Comparison of ENCODE assay signal across 8 cellular contexts in the genomic region with DNA sequence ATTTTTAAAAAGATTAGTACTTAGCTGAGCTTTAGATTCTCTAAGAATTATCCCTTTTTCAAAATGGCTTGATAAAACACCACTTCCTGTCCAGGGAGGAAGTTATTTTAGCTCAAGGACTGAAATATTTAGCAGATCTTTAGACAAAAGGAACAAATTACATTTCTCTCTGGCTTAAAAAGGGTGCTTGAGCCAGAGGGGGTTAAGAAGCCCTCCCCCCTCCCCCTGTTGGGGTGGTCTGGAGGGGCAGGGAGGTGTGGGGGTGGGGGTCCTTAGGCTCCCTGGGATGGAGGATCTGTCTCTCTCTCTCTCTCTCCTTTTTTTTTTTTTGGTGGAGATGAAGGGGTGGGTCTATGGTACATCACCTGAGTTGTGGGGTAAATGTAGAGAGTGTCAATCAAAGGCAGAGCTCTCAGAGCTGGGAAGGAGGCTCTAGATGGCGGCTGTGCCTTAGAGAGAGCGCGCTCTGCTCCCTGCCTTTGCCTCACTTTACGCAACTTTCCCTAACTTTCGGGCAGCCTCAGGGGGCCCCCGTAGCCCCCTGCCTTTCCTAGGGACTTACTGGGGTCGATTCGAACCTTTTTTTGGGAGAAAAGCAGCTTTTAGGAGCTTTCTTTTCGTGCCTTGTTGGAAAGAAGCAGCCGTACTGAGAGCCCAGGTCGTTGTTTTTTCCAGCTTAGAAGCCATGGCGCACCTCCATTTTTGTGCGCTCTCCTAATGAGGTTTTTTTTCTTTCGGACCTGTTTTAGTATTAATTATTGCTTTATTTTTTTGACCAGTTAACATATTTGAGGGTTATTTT. TPM values are rescaled to one million over a fixed set of nuclear protein-coding genes. Genes with fewer than 3 reads are reported as not detected.
DNase-seq lines count a peak whose midpoint lies in the region; ATAC-seq and TF ChIP-seq lines count a peak whose summit lies in the region.

A gene (plus strand): TSS at position 415 of the 802 bp plus-strand sequence. CDS start 914 bp downstream, outside the sequence.

- H3K27me3 ChIP-seq in CD4-positive, alpha-beta T cell (ENCODE audit: control insufficient read depth, insufficient read depth, low read length), result no peaks in the 10 kb centered on the region
- no peaks in the 10 kb centered on the region for H3K27me3 ChIP-seq in dorsolateral prefrontal cortex
- H3K27me3 ChIP-seq in right lobe of liver, result no peaks in the 10 kb centered on the region

- H3K36me3 ChIP-seq in right lobe of liver, result peaks cover 0 to 12% (median 9%) of the 10 kb centered on the region in 4 donors

- peaks cover 96% of the 10 kb centered on the region for H3K36me3 Mint-ChIP-seq in CD4-positive, alpha-beta T cell (ENCODE audit: low read depth)
- peaks cover 68% of the 10 kb centered on the region for H3K36me3 Mint-ChIP-seq in activated CD4-positive, alpha-beta T cell treated with anti-CD3 and anti-CD28 coated beads, Interleukin-2, amount 10 ng/mL, durations not matched to agents 24 days and 14 days (ENCODE audit: low read depth)

- no peaks in the 10 kb centered on the region for H3K27me3 Mint-ChIP-seq in CD4-positive, alpha-beta T cell
- H3K27me3 Mint-ChIP-seq in activated CD4-positive, alpha-beta T cell treated with anti-CD3 and anti-CD28 coated beads, Interleukin-2, amount 10 ng/mL, durations not matched to agents 24 days and 14 days, result no peaks in the 10 kb centered on the region

- intact Hi-C loops in CD4-positive, alpha-beta T cell (cut with DNase I, micrococcal nuclease), result loop anchor here (1.0 to 5.0 kb wide), 5 partner anchors 9 to 68 kb away; no protein-coding TSS in a partner anchor
- intact Hi-C loops in activated CD4-positive, alpha-beta T cell treated with anti-CD3 and anti-CD28 coated beads, Interleukin-2, amount 10 ng/mL, durations not matched to agents 24 days and 14 days (cut with micrococcal nuclease), result loop anchor here (1.0 to 2.0 kb wide), 3 partner anchors 14 to 96 kb away; no protein-coding TSS in a partner anchor
- intact Hi-C loops in dorsolateral prefrontal cortex (cut with DNase I), result loop anchor here in 1 of 2 donors (1.0 to 10.0 kb wide), 3 partner anchors 68 to 185 kb away; no protein-coding TSS in a partner anchor
- intact Hi-C loops in right lobe of liver (cut with DNase I), result loop anchor here in 1 of 2 donors (5.0 kb wide), 1 partner anchor 93 kb away; no protein-coding TSS in a partner anchor

- H3K9me3 ChIP-seq in CD4-positive, alpha-beta T cell (ENCODE audit: control insufficient read depth, low read length), result no peaks in the 10 kb centered on the region
- H3K9me3 ChIP-seq in right lobe of liver, result no peaks in the 10 kb centered on the region

- H3K9me3 Mint-ChIP-seq in CD4-positive, alpha-beta T cell, result peaks cover 12% of the 10 kb centered on the region
- peaks cover 12% of the 10 kb centered on the region for H3K9me3 Mint-ChIP-seq in activated CD4-positive, alpha-beta T cell treated with anti-CD3 and anti-CD28 coated beads, Interleukin-2, amount 10 ng/mL, durations not matched to agents 24 days and 14 days

- 0% methylated on average over 12 of the region's 14 CpGs for WGBS in right lobe of liver (ENCODE audit: insufficient coverage, low coverage, low lambda C conversion rate, missing lambda C conversion rate)

- peaks cover 0 to 31% (median 0%) of the 10 kb centered on the region in 4 donors for H3K4me1 ChIP-seq in right lobe of liver

- DNase-seq in CD4-positive, alpha-beta T cell, result peak; percentile 51 to 73 (median 60)
- DNase-seq in NCI-H526 treated with DMSO at 0.1 percent for 48 hours (lab: John Stamatoyannopoulos, UW) (peak; percentile 91), dorsolateral prefrontal cortex (peak in 8 of 10 donors; percentile 38 to 74 (median 58)), right lobe of liver (peak; percentile 74 to 83 (median 79))
- DNase-seq in activated CD4-positive, alpha-beta T cell treated with anti-CD3 and anti-CD28 coated beads, Interleukin-2, amount 10 ng/mL, durations not matched to agents 24 days and 14 days, result peak; percentile 92
- peak in 2 of 3 experiments; percentile 45 to 52 for DNase-seq in stimulated activated CD4-positive, alpha-beta T cell treated with anti-CD3 and anti-CD28 coated beads, TNF-alpha, amount 100 ng/mL, for 24 hours (ENCODE audit: low read depth in 3 of 3)

- POLR2A ChIA-PET in CD4-positive, alpha-beta T cell (lab: Charles Lee), result interaction anchor here (0.7 to 11.6 kb wide), 23 partner anchors 9 to 147 kb away, joined by 3 to 1007 read pairs (median 8); no protein-coding TSS in a partner anchor

- H3K4me3 ChIP-seq in dorsolateral prefrontal cortex (peak within 1 kb of the TSS; percentile 45 to 97 (median 73)), right lobe of liver (peak within 1 kb of the TSS; percentile 52 to 64 (median 63))

- H3K27ac Mint-ChIP-seq in CD4-positive, alpha-beta T cell, result peak within 1 kb of the TSS; percentile 99
- H3K27ac Mint-ChIP-seq in activated CD4-positive, alpha-beta T cell treated with anti-CD3 and anti-CD28 coated beads, Interleukin-2, amount 10 ng/mL, durations not matched to agents 24 days and 14 days, result peak within 1 kb of the TSS; percentile 98

- peak within 1 kb of the TSS; percentile 99 for H3K4me3 Mint-ChIP-seq in CD4-positive, alpha-beta T cell
- peak within 1 kb of the TSS; percentile 95 for H3K4me3 Mint-ChIP-seq in activated CD4-positive, alpha-beta T cell treated with anti-CD3 and anti-CD28 coated beads, Interleukin-2, amount 10 ng/mL, durations not matched to agents 24 days and 14 days

- CTCF ChIA-PET in CD4-positive, alpha-beta T cell (lab: Charles Lee), result interaction anchor here (0.8 to 2.8 kb wide), 8 partner anchors 12 to 103 kb away, joined by 3 to 34 read pairs (median 10); no protein-coding TSS in a partner anchor

- peak; percentile 95 for TF ChIP-seq POLR2A in right lobe of liver (IDR thresholded peaks at IDR 0.05)

- TF ChIP-seq CTCF in CD4-positive, alpha-beta T cell (IDR thresholded peaks at IDR 0.05), result no peak
- peak in 10 of 56 donors; percentile 3 to 41 (median 11) for TF ChIP-seq CTCF in dorsolateral prefrontal cortex (IDR thresholded peaks at IDR 0.05 in 54 of 56, conservative IDR thresholded peaks at IDR 0.05 in 2 of 56; ENCODE audit: low read depth in 1 of 56, partially characterized antibody in 56 of 56)
- TF ChIP-seq CTCF in right lobe of liver (IDR thresholded peaks at IDR 0.05), result no peak

- peak within 1 kb of the TSS; percentile 97 for H3K27ac ChIP-seq in CD4-positive, alpha-beta T cell (ENCODE audit: low read depth, low read length)
- H3K27ac ChIP-seq in dorsolateral prefrontal cortex, result peak within 1 kb of the TSS; percentile 77 to 100 (median 99)
- peak within 1 kb of the TSS; percentile 98 to 99 (median 99) for H3K27ac ChIP-seq in right lobe of liver

- ATAC-seq in CD4-positive, alpha-beta T cell (ENCODE audit: poor library complexity), result peak; percentile 60
- peak; percentile 54 for ATAC-seq in GM19397 (IDR thresholded peaks at IDR 0.05; ENCODE audit: unreplicated experiment)
- ATAC-seq in HG03521 (IDR thresholded peaks at IDR 0.05; ENCODE audit: unreplicated experiment), result peak; percentile 62
- ATAC-seq in right lobe of liver, result peak; percentile 66 to 76 (median 69)

- H3K4me1 Mint-ChIP-seq in CD4-positive, alpha-beta T cell (ENCODE audit: low read depth), result peaks cover 72% of the 10 kb centered on the region
- H3K4me1 Mint-ChIP-seq in activated CD4-positive, alpha-beta T cell treated with anti-CD3 and anti-CD28 coated beads, Interleukin-2, amount 10 ng/mL, durations not matched to agents 24 days and 14 days, result peaks cover 45% of the 10 kb centered on the region

RNA-seq across cellular contexts. Expression of the gene that starts here (rescaled TPM):
- total RNA-seq in CD4-positive, alpha-beta T cell, result 100 to 1,000 TPM; 615 to 660 TPM
- 105 and 111 TPM in 2 replicates for total RNA-seq in activated CD4-positive, alpha-beta T cell treated with anti-CD3 and anti-CD28 coated beads, Interleukin-2, amount 10 ng/mL, durations not matched to agents 24 days and 14 days
- total RNA-seq in dorsolateral prefrontal cortex, result 100 to 1,000 TPM; 120 to 227 (median 167) TPM
- total RNA-seq in right lobe of liver, result 10 to 100 TPM; 41.4 to 65.0 (median 56.6) TPM

Comparison
In these comparisons a context has a peak if more than half of its experiments do, and no peak if none do; other contexts are left out.
1. Peak in every context shown above with its lines: DNase-seq, ATAC-seq, H3K4me3 ChIP-seq and H3K27ac ChIP-seq.